ENCODE assay signal across 22 cellular contexts in genomic region chr1:14090531-14090930, GRCh38.
DNase-seq lines count a peak whose midpoint lies in the region; TF ChIP-seq lines count a peak whose summit lies in the region.
"Had no signal": no experiment of that assay in that cellular context is flagged by ENCODE, and none has a peak within 500 bp of the region (broad histone marks: within the 10 kb centered on the region; RNA-seq: fewer than 3 reads in every experiment).

No MANE protein-coding gene starts in this region.

- no peaks in the 10 kb centered on the region for H3K36me3 ChIP-seq in breast epithelium
- H3K36me3 ChIP-seq: BLaER1 treated with 17β-estradiol and CSF1 and Interleukin-3, amounts not matched to agents 10 nM and 100 nM had no signal

- no peaks in the 10 kb centered on the region for H3K27me3 Mint-ChIP-seq in MCF 10A (ENCODE audit: insufficient read depth, unreplicated experiment)

- intact Hi-C loops in MCF 10A (cut with micrococcal nuclease) (no loop called here), breast epithelium (cut with DNase I; ENCODE audit: low total_unique reads) (no loop called here)

- no peaks in the 10 kb centered on the region for H3K27me3 ChIP-seq in breast epithelium
- H3K27me3 ChIP-seq: BLaER1 treated with 17β-estradiol and CSF1 and Interleukin-3, amounts not matched to agents 10 nM and 100 nM had no signal

- no TSS peak for BruUV-seq in MCF 10A (replicated peaks; lab: Mats Ljungman, UMichigan)

- H3K9me3 Mint-ChIP-seq in MCF 10A (ENCODE audit: unreplicated experiment) = peaks cover 23% of the 10 kb centered on the region

- no peaks in the 10 kb centered on the region for H3K4me1 ChIP-seq in breast epithelium
- H3K4me1 ChIP-seq: A549; BLaER1 treated with 17β-estradiol and CSF1 and Interleukin-3, amounts not matched to agents 10 nM and 100 nM; Caco-2 had no signal

- H3K36me3 Mint-ChIP-seq in MCF 10A (ENCODE audit: insufficient read depth, unreplicated experiment) = no peaks in the 10 kb centered on the region
- H3K36me3 Mint-ChIP-seq: CD8-positive, alpha-beta T cell had no signal

- TF ChIP-seq CTCF in MCF 10A (IDR thresholded peaks at IDR 0.05; ENCODE audit: unreplicated experiment) = no peak
- no peak for TF ChIP-seq CTCF in breast epithelium (IDR thresholded peaks at IDR 0.05)

- CTCF ChIA-PET in MCF 10A (lab: Yijun Ruan, JAX) = no interaction called here

- no peak overlapping the region for H3K4me3 ChIP-seq in breast epithelium
- H3K4me3 ChIP-seq: A549; BLaER1 treated with 17β-estradiol and CSF1 and Interleukin-3, amounts not matched to agents 10 nM and 100 nM; GM12878 had no signal

- H3K27ac ChIP-seq in breast epithelium = no peak overlapping the region
- H3K27ac ChIP-seq: 22Rv1; A549; BLaER1 treated with 17β-estradiol and CSF1 and Interleukin-3, amounts not matched to agents 10 nM and 100 nM; C4-2B had no signal

- H3K4me3 Mint-ChIP-seq in MCF 10A (ENCODE audit: unreplicated experiment) = no peak overlapping the region
- H3K4me3 Mint-ChIP-seq: B cell; CD4-positive, alpha-beta T cell; CD8-positive, alpha-beta T cell had no signal

- DNase-seq in MCF 10A (ENCODE audit: unreplicated experiment) (no peak), breast epithelium (ENCODE audit: low spot score in 2 of 2) (no peak), foreskin melanocyte (peak; percentile 88), DMS114 treated with DMSO at 0.1 percent for 48 hours (lab: John Stamatoyannopoulos, UW; ENCODE audit: unreplicated experiment) (no peak)
- DNase-seq in activated naive CD4-positive, alpha-beta T cell treated with Interleukin-2 at 50 U/mL for 16 hours = no peak
- DNase-seq: AML-193; Caco-2; Calu3; CD4-positive, alpha-beta T cell; CD8-positive, alpha-beta T cell; DMS153; DMS53; DMS79; DND-41; EL; GDM1 had no signal

- H3K27ac Mint-ChIP-seq in MCF 10A (ENCODE audit: low read depth, unreplicated experiment) = peak overlapping the region; percentile 18
- H3K27ac Mint-ChIP-seq: B cell; CD4-positive, alpha-beta T cell; CD8-positive, alpha-beta T cell had no signal

- TF ChIP-seq POLR2A in breast epithelium (IDR thresholded peaks at IDR 0.05) = no peak

- H3K9me3 ChIP-seq in breast epithelium = peaks cover 4 to 7% of the 10 kb centered on the region in 2 donors
- H3K9me3 ChIP-seq: A549, Caco-2 had no signal

- peaks cover 4% of the 10 kb centered on the region for H3K4me1 Mint-ChIP-seq in MCF 10A (ENCODE audit: insufficient read depth, unreplicated experiment)
- H3K4me1 Mint-ChIP-seq: B cell had no signal

- POLR2A ChIA-PET in MCF 10A (lab: Yijun Ruan, JAX) = no interaction called here
